ENCODE assay signal across 1 cellular context in the genomic region with DNA sequence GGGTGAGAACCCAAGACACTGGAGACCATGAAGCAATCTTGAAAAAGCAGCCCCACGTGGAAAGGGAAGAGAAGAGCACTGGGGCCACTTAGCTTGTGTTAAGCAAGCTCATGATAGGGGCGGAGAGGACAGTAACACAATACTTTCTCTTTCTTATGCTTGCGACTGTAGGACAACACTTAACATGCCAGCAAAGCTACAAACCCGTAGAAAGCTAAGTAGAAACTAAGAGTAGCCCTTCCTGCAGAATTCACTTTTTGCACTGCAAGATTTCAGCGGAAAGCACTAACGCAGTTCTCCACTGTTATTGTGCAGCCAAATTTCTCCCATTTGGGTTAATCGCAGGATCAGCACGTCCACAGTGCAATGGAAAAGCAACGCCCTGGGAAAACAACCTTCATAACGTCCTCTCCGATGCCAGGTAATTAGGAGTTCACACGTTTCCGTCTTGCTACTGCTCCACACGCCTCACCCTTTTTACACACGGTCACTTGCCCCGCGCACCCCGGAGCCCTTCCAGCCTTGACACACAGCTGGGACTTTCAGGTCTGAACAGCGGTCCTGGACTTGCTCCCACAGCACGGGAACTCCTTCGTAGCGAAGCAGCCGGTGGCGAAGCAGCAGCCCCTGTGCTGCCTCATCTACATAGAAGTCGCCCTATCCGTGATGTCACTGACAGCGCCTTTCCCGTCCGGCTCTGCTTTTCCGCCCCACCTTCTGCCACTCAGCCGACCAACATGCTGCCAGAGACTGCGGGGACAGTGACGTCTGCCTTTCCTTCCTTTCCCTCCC.
TF ChIP-seq lines count a peak whose summit lies in the region.

No MANE protein-coding gene starts in this region.

TF ChIP-seq in SK-N-SH, 30 proteins besides CTCF, POLR2A, EP300 and RAD21 (continued from another document):
- TF ChIP-seq, protein P1, sequence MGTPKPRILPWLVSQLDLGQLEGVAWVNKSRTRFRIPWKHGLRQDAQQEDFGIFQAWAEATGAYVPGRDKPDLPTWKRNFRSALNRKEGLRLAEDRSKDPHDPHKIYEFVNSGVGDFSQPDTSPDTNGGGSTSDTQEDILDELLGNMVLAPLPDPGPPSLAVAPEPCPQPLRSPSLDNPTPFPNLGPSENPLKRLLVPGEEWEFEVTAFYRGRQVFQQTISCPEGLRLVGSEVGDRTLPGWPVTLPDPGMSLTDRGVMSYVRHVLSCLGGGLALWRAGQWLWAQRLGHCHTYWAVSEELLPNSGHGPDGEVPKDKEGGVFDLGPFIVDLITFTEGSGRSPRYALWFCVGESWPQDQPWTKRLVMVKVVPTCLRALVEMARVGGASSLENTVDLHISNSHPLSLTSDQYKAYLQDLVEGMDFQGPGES (IDR thresholded peaks at IDR 0.05; ENCODE audit: low read depth, low read length): no peak
- TF ChIP-seq, protein P2, sequence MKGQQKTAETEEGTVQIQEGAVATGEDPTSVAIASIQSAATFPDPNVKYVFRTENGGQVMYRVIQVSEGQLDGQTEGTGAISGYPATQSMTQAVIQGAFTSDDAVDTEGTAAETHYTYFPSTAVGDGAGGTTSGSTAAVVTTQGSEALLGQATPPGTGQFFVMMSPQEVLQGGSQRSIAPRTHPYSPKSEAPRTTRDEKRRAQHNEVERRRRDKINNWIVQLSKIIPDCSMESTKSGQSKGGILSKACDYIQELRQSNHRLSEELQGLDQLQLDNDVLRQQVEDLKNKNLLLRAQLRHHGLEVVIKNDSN (IDR thresholded peaks at IDR 0.05; ENCODE audit: borderline replicate concordance, low read depth): no peak
- TF ChIP-seq NFIC (IDR thresholded peaks at IDR 0.05; ENCODE audit: borderline replicate concordance) (no peak), TAF1 (IDR thresholded peaks at IDR 0.05; ENCODE audit: borderline replicate concordance, low read depth, low read length) (no peak; the same call in 1 of the 2 replicates), MXI1 (IDR thresholded peaks at IDR 0.05; ENCODE audit: low read depth, low read length) (no peak), RXRA (IDR thresholded peaks at IDR 0.05; ENCODE audit: borderline replicate concordance, low read depth) (no peak), FOXM1 (IDR thresholded peaks at IDR 0.05; ENCODE audit: low read depth) (no peak), ELF1 (IDR thresholded peaks at IDR 0.05) (no peak), GABPA (IDR thresholded peaks at IDR 0.05; ENCODE audit: low read depth) (no peak; the same call in 1 of the 2 replicates), FOSL2 (IDR thresholded peaks at IDR 0.05; ENCODE audit: borderline replicate concordance, low read depth) (no peak), RCOR1 (IDR thresholded peaks at IDR 0.05; ENCODE audit: low read length) (no peak), RFX5 (IDR thresholded peaks at IDR 0.05; ENCODE audit: low read length) (no peak), EZH2phosphoT487 (IDR thresholded peaks at IDR 0.05; ENCODE audit: borderline replicate concordance, low read depth) (no peak), CHD2 (IDR thresholded peaks at IDR 0.05; ENCODE audit: low read length, partially characterized antibody) (no peak), POLR2AphosphoS5 (IDR thresholded peaks at IDR 0.05; ENCODE audit: low read depth, low read length) (peak; percentile 98)
- TF ChIP-seq, protein P3, sequence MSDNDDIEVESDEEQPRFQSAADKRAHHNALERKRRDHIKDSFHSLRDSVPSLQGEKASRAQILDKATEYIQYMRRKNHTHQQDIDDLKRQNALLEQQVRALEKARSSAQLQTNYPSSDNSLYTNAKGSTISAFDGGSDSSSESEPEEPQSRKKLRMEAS (IDR thresholded peaks at IDR 0.05; ENCODE audit: low read depth): 0 out of 2 replicates have a peak, but pooled peaks have one; percentile 53
- TF ChIP-seq, protein P4, sequence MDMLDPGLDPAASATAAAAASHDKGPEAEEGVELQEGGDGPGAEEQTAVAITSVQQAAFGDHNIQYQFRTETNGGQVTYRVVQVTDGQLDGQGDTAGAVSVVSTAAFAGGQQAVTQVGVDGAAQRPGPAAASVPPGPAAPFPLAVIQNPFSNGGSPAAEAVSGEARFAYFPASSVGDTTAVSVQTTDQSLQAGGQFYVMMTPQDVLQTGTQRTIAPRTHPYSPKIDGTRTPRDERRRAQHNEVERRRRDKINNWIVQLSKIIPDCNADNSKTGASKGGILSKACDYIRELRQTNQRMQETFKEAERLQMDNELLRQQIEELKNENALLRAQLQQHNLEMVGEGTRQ (IDR thresholded peaks at IDR 0.05; ENCODE audit: borderline replicate concordance, low read depth, low read length): no peak
- TF ChIP-seq, protein P5, sequence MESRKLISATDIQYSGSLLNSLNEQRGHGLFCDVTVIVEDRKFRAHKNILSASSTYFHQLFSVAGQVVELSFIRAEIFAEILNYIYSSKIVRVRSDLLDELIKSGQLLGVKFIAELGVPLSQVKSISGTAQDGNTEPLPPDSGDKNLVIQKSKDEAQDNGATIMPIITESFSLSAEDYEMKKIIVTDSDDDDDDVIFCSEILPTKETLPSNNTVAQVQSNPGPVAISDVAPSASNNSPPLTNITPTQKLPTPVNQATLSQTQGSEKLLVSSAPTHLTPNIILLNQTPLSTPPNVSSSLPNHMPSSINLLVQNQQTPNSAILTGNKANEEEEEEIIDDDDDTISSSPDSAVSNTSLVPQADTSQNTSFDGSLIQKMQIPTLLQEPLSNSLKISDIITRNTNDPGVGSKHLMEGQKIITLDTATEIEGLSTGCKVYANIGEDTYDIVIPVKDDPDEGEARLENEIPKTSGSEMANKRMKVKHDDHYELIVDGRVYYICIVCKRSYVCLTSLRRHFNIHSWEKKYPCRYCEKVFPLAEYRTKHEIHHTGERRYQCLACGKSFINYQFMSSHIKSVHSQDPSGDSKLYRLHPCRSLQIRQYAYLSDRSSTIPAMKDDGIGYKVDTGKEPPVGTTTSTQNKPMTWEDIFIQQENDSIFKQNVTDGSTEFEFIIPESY (IDR thresholded peaks at IDR 0.05; ENCODE audit: borderline replicate concordance, low read depth): no peak
- TF ChIP-seq, protein P6, sequence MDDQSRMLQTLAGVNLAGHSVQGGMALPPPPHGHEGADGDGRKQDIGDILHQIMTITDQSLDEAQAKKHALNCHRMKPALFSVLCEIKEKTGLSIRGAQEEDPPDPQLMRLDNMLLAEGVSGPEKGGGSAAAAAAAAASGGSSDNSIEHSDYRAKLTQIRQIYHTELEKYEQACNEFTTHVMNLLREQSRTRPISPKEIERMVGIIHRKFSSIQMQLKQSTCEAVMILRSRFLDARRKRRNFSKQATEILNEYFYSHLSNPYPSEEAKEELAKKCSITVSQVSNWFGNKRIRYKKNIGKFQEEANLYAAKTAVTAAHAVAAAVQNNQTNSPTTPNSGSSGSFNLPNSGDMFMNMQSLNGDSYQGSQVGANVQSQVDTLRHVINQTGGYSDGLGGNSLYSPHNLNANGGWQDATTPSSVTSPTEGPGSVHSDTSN (IDR thresholded peaks at IDR 0.05): no peak
- TF ChIP-seq, protein P7, sequence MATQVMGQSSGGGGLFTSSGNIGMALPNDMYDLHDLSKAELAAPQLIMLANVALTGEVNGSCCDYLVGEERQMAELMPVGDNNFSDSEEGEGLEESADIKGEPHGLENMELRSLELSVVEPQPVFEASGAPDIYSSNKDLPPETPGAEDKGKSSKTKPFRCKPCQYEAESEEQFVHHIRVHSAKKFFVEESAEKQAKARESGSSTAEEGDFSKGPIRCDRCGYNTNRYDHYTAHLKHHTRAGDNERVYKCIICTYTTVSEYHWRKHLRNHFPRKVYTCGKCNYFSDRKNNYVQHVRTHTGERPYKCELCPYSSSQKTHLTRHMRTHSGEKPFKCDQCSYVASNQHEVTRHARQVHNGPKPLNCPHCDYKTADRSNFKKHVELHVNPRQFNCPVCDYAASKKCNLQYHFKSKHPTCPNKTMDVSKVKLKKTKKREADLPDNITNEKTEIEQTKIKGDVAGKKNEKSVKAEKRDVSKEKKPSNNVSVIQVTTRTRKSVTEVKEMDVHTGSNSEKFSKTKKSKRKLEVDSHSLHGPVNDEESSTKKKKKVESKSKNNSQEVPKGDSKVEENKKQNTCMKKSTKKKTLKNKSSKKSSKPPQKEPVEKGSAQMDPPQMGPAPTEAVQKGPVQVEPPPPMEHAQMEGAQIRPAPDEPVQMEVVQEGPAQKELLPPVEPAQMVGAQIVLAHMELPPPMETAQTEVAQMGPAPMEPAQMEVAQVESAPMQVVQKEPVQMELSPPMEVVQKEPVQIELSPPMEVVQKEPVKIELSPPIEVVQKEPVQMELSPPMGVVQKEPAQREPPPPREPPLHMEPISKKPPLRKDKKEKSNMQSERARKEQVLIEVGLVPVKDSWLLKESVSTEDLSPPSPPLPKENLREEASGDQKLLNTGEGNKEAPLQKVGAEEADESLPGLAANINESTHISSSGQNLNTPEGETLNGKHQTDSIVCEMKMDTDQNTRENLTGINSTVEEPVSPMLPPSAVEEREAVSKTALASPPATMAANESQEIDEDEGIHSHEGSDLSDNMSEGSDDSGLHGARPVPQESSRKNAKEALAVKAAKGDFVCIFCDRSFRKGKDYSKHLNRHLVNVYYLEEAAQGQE (IDR thresholded peaks at IDR 0.05; ENCODE audit: low read depth, low read length): no peak; the same call in 1 of the 2 replicates
